1 cellular context compared by ENCODE assay signal in the genomic region with DNA sequence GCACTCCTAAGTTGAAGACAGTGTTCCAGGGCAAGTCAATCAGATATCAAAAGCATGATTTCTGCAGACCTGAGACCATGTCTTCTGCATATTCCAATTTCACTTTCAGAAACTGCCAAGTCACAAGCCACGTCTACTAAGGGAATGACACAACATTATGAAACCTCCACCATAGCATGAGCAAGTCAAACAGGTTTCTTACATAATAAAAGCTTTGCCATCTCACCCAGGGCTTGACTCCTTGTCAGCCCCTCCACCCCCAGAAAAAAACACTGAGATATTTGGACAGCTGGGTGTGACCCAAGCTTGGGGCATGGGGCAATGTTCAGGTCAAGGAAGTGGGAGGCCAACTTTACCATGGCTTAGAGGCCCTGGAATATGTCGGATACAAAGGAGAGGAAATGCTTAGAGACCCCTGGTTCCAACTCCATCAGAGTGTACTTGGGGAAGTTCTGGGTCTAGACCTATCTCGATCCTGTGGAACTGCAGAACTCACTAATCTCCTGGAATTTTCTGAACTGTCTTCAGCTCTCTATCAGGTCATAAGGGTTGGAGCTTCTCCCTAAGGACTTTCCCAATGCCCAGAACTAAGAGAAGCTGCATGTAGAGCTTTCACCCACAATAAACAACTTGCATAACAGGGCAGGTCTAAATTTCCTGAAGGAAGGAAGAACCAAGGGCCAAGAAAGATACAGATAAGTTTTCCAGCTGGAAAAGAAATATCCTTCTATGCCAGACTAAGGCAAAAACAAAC.
TF ChIP-seq lines count a peak whose summit lies in the region.

No MANE protein-coding gene starts in this region.

TF ChIP-seq in K562, 482 proteins besides CTCF, POLR2A, EP300 and RAD21 (continued from another document and continues in another):
- TF ChIP-seq, protein P1, sequence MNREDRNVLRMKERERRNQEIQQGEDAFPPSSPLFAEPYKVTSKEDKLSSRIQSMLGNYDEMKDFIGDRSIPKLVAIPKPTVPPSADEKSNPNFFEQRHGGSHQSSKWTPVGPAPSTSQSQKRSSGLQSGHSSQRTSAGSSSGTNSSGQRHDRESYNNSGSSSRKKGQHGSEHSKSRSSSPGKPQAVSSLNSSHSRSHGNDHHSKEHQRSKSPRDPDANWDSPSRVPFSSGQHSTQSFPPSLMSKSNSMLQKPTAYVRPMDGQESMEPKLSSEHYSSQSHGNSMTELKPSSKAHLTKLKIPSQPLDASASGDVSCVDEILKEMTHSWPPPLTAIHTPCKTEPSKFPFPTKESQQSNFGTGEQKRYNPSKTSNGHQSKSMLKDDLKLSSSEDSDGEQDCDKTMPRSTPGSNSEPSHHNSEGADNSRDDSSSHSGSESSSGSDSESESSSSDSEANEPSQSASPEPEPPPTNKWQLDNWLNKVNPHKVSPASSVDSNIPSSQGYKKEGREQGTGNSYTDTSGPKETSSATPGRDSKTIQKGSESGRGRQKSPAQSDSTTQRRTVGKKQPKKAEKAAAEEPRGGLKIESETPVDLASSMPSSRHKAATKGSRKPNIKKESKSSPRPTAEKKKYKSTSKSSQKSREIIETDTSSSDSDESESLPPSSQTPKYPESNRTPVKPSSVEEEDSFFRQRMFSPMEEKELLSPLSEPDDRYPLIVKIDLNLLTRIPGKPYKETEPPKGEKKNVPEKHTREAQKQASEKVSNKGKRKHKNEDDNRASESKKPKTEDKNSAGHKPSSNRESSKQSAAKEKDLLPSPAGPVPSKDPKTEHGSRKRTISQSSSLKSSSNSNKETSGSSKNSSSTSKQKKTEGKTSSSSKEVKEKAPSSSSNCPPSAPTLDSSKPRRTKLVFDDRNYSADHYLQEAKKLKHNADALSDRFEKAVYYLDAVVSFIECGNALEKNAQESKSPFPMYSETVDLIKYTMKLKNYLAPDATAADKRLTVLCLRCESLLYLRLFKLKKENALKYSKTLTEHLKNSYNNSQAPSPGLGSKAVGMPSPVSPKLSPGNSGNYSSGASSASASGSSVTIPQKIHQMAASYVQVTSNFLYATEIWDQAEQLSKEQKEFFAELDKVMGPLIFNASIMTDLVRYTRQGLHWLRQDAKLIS (CRISPR knock-in tag; IDR thresholded peaks at IDR 0.05), result no peak
- TF ChIP-seq TFAP4 (CRISPR knock-in tag; IDR thresholded peaks at IDR 0.05; ENCODE audit: borderline replicate concordance) (no peak), CBX8 (IDR thresholded peaks at IDR 0.05; ENCODE audit: borderline replicate concordance, extremely low read depth, low read depth, low read length, poor library complexity, severe bottlenecking) (no peak), SMAD1 (IDR thresholded peaks at IDR 0.05; ENCODE audit: low read depth, low read length, partially characterized antibody) (peak; percentile 79), ZNF77 (CRISPR knock-in tag; IDR thresholded peaks at IDR 0.05) (no peak), NFXL1 (CRISPR knock-in tag; IDR thresholded peaks at IDR 0.05) (0 out of 2 replicates have a peak, but pooled peaks have one; percentile 45), EHMT2 (IDR thresholded peaks at IDR 0.05) (peak; percentile 76; the same call in 1 of the 2 replicates), BRD9 (IDR thresholded peaks at IDR 0.05; ENCODE audit: low read depth, partially characterized antibody) (peak; percentile 72), ZNF589 (CRISPR knock-in tag; IDR thresholded peaks at IDR 0.05; ENCODE audit: low read depth) (peak; percentile 90), ELF1 (tag; IDR thresholded peaks at IDR 0.05) (0 out of 2 replicates have a peak, but pooled peaks have one; percentile 6), ZFP36 (IDR thresholded peaks at IDR 0.05; ENCODE audit: low read depth, low read length, partially characterized antibody) (peak; percentile 16), SMARCA4 (IDR thresholded peaks at IDR 0.05) (peak; percentile 55; the same call in 1 of the 2 replicates), RNF2 (IDR thresholded peaks at IDR 0.05) (peak; percentile 37; the same call in 1 of the 2 replicates), TGIF2 (CRISPR knock-in tag; IDR thresholded peaks at IDR 0.05) (no peak), ARID1B (IDR thresholded peaks at IDR 0.05) (peak; percentile 65), PTTG1 (tag; IDR thresholded peaks at IDR 0.05; ENCODE audit: low read depth) (peak; percentile 72), HINFP (tag; conservative IDR thresholded peaks at IDR 0.05; ENCODE audit: low read depth) (peak; percentile 54), JUN (IDR thresholded peaks at IDR 0.05; ENCODE audit: borderline replicate concordance, low read depth, low read length) (peak; percentile 82), JUN (CRISPR knock-in tag; IDR thresholded peaks at IDR 0.05; ENCODE audit: borderline replicate concordance) (no peak), SOX6 (IDR thresholded peaks at IDR 0.05) (peak; percentile 65; the same call in 1 of the 2 replicates), CREM (IDR thresholded peaks at IDR 0.05; ENCODE audit: low read depth) (peak; percentile 70), MNT (conservative IDR thresholded peaks at IDR 0.05) (peak in 1 of 2 experiments; percentile 49; a peak in 2 of 4 replicates), MTF1 (CRISPR knock-in tag; IDR thresholded peaks at IDR 0.05; ENCODE audit: borderline replicate concordance) (no peak), ZNF780A (CRISPR knock-in tag; IDR thresholded peaks at IDR 0.05) (no peak), ZNF175 (CRISPR knock-in tag; IDR thresholded peaks at IDR 0.05; ENCODE audit: low read depth) (peak; percentile 95), TEAD1 (CRISPR knock-in tag; IDR thresholded peaks at IDR 0.05) (peak in 1 of 2 experiments; percentile 66; a peak in 1 of 4 replicates), CCAR2 (IDR thresholded peaks at IDR 0.05; ENCODE audit: low read depth, low read length) (no peak), SMAD4 (CRISPR knock-in tag; conservative IDR thresholded peaks at IDR 0.05) (peak; percentile 88), MEIS2 (IDR thresholded peaks at IDR 0.05; ENCODE audit: partially characterized antibody) (peak; percentile 27), NFE2L1 (tag; IDR thresholded peaks at IDR 0.05; ENCODE audit: borderline replicate concordance, low read depth) (peak; percentile 63), MAFF (IDR thresholded peaks at IDR 0.05; ENCODE audit: low read length) (peak; percentile 85), ZNF766 (CRISPR knock-in tag; conservative IDR thresholded peaks at IDR 0.05) (peak; percentile 97), MAFK (IDR thresholded peaks at IDR 0.05; ENCODE audit: low read length) (peak; percentile 89), ZC3H8 (IDR thresholded peaks at IDR 0.05) (no peak), MEF2D (tag; conservative IDR thresholded peaks at IDR 0.05; ENCODE audit: low read depth) (peak; percentile 63; the same call in 1 of the 2 replicates), RFX1 (IDR thresholded peaks at IDR 0.05) (no peak), DPF2 (IDR thresholded peaks at IDR 0.05) (peak; percentile 82), ZBTB17 (CRISPR knock-in tag; IDR thresholded peaks at IDR 0.05) (peak; percentile 27; the same call in 1 of the 2 replicates), DIDO1 (tag; IDR thresholded peaks at IDR 0.05; ENCODE audit: low read depth) (peak; percentile 73; the same call in 1 of the 2 replicates), VEZF1 (CRISPR knock-in tag; IDR thresholded peaks at IDR 0.05) (peak; percentile 41; the same call in 1 of the 2 replicates), ZNF232 (CRISPR knock-in tag; IDR thresholded peaks at IDR 0.05) (no peak), ZNF79 (CRISPR knock-in tag; IDR thresholded peaks at IDR 0.05; ENCODE audit: low read depth) (0 out of 2 replicates have a peak, but pooled peaks have one; percentile 41), NRF1 (conservative IDR thresholded peaks at IDR 0.05 in 1 of 2, IDR thresholded peaks at IDR 0.05 in 1 of 2) (peak; percentile 45 to 58), ATF7 (IDR thresholded peaks at IDR 0.05) (peak; percentile 90)
- TF ChIP-seq, protein P2, sequence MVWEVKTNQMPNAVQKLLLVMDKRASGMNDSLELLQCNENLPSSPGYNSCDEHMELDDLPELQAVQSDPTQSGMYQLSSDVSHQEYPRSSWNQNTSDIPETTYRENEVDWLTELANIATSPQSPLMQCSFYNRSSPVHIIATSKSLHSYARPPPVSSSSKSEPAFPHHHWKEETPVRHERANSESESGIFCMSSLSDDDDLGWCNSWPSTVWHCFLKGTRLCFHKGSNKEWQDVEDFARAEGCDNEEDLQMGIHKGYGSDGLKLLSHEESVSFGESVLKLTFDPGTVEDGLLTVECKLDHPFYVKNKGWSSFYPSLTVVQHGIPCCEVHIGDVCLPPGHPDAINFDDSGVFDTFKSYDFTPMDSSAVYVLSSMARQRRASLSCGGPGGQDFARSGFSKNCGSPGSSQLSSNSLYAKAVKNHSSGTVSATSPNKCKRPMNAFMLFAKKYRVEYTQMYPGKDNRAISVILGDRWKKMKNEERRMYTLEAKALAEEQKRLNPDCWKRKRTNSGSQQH (CRISPR knock-in tag; IDR thresholded peaks at IDR 0.05), result peak; percentile 26; the same call in 1 of the 2 replicates
- TF ChIP-seq, protein P3, sequence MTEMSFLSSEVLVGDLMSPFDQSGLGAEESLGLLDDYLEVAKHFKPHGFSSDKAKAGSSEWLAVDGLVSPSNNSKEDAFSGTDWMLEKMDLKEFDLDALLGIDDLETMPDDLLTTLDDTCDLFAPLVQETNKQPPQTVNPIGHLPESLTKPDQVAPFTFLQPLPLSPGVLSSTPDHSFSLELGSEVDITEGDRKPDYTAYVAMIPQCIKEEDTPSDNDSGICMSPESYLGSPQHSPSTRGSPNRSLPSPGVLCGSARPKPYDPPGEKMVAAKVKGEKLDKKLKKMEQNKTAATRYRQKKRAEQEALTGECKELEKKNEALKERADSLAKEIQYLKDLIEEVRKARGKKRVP (CRISPR knock-in tag; IDR thresholded peaks at IDR 0.05), result peak; percentile 88
- TF ChIP-seq, protein P4, sequence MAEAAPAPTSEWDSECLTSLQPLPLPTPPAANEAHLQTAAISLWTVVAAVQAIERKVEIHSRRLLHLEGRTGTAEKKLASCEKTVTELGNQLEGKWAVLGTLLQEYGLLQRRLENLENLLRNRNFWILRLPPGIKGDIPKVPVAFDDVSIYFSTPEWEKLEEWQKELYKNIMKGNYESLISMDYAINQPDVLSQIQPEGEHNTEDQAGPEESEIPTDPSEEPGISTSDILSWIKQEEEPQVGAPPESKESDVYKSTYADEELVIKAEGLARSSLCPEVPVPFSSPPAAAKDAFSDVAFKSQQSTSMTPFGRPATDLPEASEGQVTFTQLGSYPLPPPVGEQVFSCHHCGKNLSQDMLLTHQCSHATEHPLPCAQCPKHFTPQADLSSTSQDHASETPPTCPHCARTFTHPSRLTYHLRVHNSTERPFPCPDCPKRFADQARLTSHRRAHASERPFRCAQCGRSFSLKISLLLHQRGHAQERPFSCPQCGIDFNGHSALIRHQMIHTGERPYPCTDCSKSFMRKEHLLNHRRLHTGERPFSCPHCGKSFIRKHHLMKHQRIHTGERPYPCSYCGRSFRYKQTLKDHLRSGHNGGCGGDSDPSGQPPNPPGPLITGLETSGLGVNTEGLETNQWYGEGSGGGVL (CRISPR knock-in tag; IDR thresholded peaks at IDR 0.05), result no peak
